17 cellular contexts compared by ENCODE assay signal in genomic region chr13:20429682-20430081, GRCh38.
DNase-seq lines count a peak whose midpoint lies in the region; FAIRE-seq and TF ChIP-seq lines count a peak whose summit lies in the region.
"Had no signal": no experiment of that assay in that cellular context is flagged by ENCODE, and none has a peak within 500 bp of the region (broad histone marks: within the 10 kb centered on the region; RNA-seq: fewer than 3 reads in every experiment).

No MANE protein-coding gene starts in this region.

- no peak overlapping the region for H4K12ac ChIP-seq in trophoblast cell (ENCODE audit: low read depth, low read length)

- no peak for TF ChIP-seq CTCF in keratinocyte (optimal IDR thresholded peaks at IDR 0.05 in 1 of 3, IDR thresholded peaks at IDR 0.05 in 1 of 3, conservative IDR thresholded peaks at IDR 0.05 in 1 of 3; ENCODE audit: extremely low read depth in 1 of 3, insufficient read depth in 2 of 3, low read length in 3 of 3)
- TF ChIP-seq CTCF in uterus (IDR thresholded peaks at IDR 0.05) = no peak

- H3K23ac ChIP-seq in trophoblast cell (ENCODE audit: low read length) = no peak overlapping the region

- H3K9me3 ChIP-seq in BLaER1 treated with 17β-estradiol and CSF1 and Interleukin-3, amounts not matched to agents 10 nM and 100 nM (replicated peaks in 1 of 11) = peaks cover 0 to 9% (median 6%) of the 10 kb centered on the region in 11 experiments; a peak in 12 of 22 replicates
- H3K9me3 ChIP-seq in keratinocyte (ENCODE audit: control insufficient read depth, low read depth, low read length) (no peaks in the 10 kb centered on the region), trophoblast cell (ENCODE audit: insufficient read depth, low read depth, low read length) (peaks cover 4% of the 10 kb centered on the region), uterus (no peaks in the 10 kb centered on the region)
- H3K9me3 ChIP-seq: BE2C, Caco-2 had no signal

- H3K4me1 ChIP-seq in BLaER1 treated with 17β-estradiol and CSF1 and Interleukin-3, amounts not matched to agents 10 nM and 100 nM = peaks cover 57 to 73% (median 65%) of the 10 kb centered on the region in 10 experiments
- H3K4me1 ChIP-seq in keratinocyte (ENCODE audit: control insufficient read depth, extremely low read depth, insufficient read depth, low read length) = peaks cover 62% of the 10 kb centered on the region
- peaks cover 19 to 25% of the 10 kb centered on the region in 2 experiments for H3K4me1 ChIP-seq in trophoblast cell (ENCODE audit: control insufficient read depth in 1 of 2, insufficient read depth in 2 of 2, low read length in 2 of 2)
- H3K4me1 ChIP-seq in uterus = no peaks in the 10 kb centered on the region
- H3K4me1 ChIP-seq: Caco-2 had no signal

- no peak overlapping the region for H3K14ac ChIP-seq in trophoblast cell (ENCODE audit: low read length)

- H3K4me3 ChIP-seq in BLaER1 treated with 17β-estradiol and CSF1 and Interleukin-3, amounts not matched to agents 10 nM and 100 nM = no peak overlapping the region
- no peak overlapping the region for H3K4me3 ChIP-seq in keratinocyte (ENCODE audit: control insufficient read depth in 2 of 3, extremely low read depth in 1 of 3, insufficient read depth in 2 of 3, low read depth in 1 of 3, low read length in 3 of 3)
- no peak overlapping the region for H3K4me3 ChIP-seq in trophoblast cell (ENCODE audit: low read depth, low read length)
- no peak overlapping the region for H3K4me3 ChIP-seq in uterus

- H3K79me1 ChIP-seq in trophoblast cell (ENCODE audit: low read length) = peaks cover 5% of the 10 kb centered on the region

- H4K8ac ChIP-seq in trophoblast cell (ENCODE audit: low read depth, low read length) = no peak overlapping the region

- intact Hi-C loops in uterus (cut with DNase I; ENCODE audit: low total_unique reads) = no loop called here

- H3K4ac ChIP-seq in trophoblast cell (ENCODE audit: low read depth, low read length) = no peak overlapping the region

- peak overlapping the region; percentile 54 for H2AK5ac ChIP-seq in trophoblast cell (ENCODE audit: low read length)

- no peak overlapping the region for H2AFZ ChIP-seq in keratinocyte (ENCODE audit: control insufficient read depth, low read length)
- no peak overlapping the region for H2AFZ ChIP-seq in trophoblast cell (ENCODE audit: insufficient read depth, low read length, poor library complexity)

- no peaks in the 10 kb centered on the region for H3K27me3 ChIP-seq in BLaER1 treated with 17β-estradiol and CSF1 and Interleukin-3, amounts not matched to agents 10 nM and 100 nM
- H3K27me3 ChIP-seq in keratinocyte (ENCODE audit: control insufficient read depth, extremely low read depth, insufficient read depth, low read length) = no peaks in the 10 kb centered on the region
- H3K27me3 ChIP-seq in trophoblast cell (ENCODE audit: insufficient read depth, low read length) = no peaks in the 10 kb centered on the region
- no peaks in the 10 kb centered on the region for H3K27me3 ChIP-seq in uterus
- H3K27me3 ChIP-seq: BE2C had no signal

- no peak overlapping the region for H3K18ac ChIP-seq in trophoblast cell (ENCODE audit: low read length)

- H3K27ac ChIP-seq in BLaER1 treated with 17β-estradiol and CSF1 and Interleukin-3, amounts not matched to agents 10 nM and 100 nM = peak overlapping the region in 8 of 11 experiments; percentile 19 to 73 (median 59); a peak in 12 of 22 replicates
- peak overlapping the region; percentile 87 for H3K27ac ChIP-seq in epithelial cell of prostate
- peak overlapping the region; percentile 1 for H3K27ac ChIP-seq in keratinocyte (ENCODE audit: control insufficient read depth, insufficient read depth, low read length)
- H3K27ac ChIP-seq in trophoblast cell (ENCODE audit: low read depth, low read length) = no peak overlapping the region
- no peak overlapping the region for H3K27ac ChIP-seq in uterus

- FAIRE-seq in keratinocyte (lab: Jason Lieb, UNC) = no peak
- FAIRE-seq: A204.1, GM12892, GM19239 had no signal

- H2BK12ac ChIP-seq in trophoblast cell (ENCODE audit: low read length) = peak overlapping the region; percentile 34

- dilution Hi-C loops in keratinocyte (cut with MboI; ENCODE audit: extremely low pct_ligation_motif_present, low sequenced_read_pairs) = no loop called here

- H3K9me1 ChIP-seq in keratinocyte (ENCODE audit: control insufficient read depth, extremely low read depth, insufficient read depth, low read length) = no peaks in the 10 kb centered on the region

- H3K36me3 ChIP-seq in BLaER1 treated with 17β-estradiol and CSF1 and Interleukin-3, amounts not matched to agents 10 nM and 100 nM = peaks cover 0 to 10% (median 0%) of the 10 kb centered on the region in 11 experiments; a peak in 3 of 22 replicates
- no peaks in the 10 kb centered on the region for H3K36me3 ChIP-seq in keratinocyte (ENCODE audit: control insufficient read depth in 2 of 2, extremely low read depth in 1 of 2, insufficient read depth in 2 of 2, low read length in 2 of 2)
- H3K36me3 ChIP-seq in trophoblast cell (ENCODE audit: control insufficient read depth in 1 of 2, insufficient read depth in 2 of 2, low read length in 2 of 2) = no peaks in the 10 kb centered on the region
- H3K36me3 ChIP-seq in uterus = no peaks in the 10 kb centered on the region
- H3K36me3 ChIP-seq: BE2C had no signal

- no peak overlapping the region for H4K91ac ChIP-seq in trophoblast cell (ENCODE audit: low read depth, low read length)

- no peak for DNase-seq in epithelial cell of prostate (ENCODE audit: low read depth, low spot score)
- no peak for DNase-seq in keratinocyte (ENCODE audit: low read depth, low spot score)
- no peak for DNase-seq in trophoblast cell
- no peak for DNase-seq in kidney glomerular epithelial cell (lab: John Stamatoyannopoulos, UW)
- DNase-seq in nucleus accumbens (lab: John Stamatoyannopoulos, UW) = no peak
- DNase-seq in uterus = no peak
- DNase-seq: BE2C; Caco-2; CD8-positive, alpha-beta memory T cell; DND-41; GDM1; GOT3; H9 had no signal

- no CpG with 5 or more reads among the region's 9 CpGs for WGBS in trophoblast cell (ENCODE audit: extremely low coverage, insufficient coverage, insufficient read length)

- no peak for TF ChIP-seq POLR2A in uterus (IDR thresholded peaks at IDR 0.05)

- H3K9ac ChIP-seq in BLaER1 treated with 17β-estradiol and CSF1 and Interleukin-3, amounts not matched to agents 10 nM and 100 nM = no peak overlapping the region; a peak in 1 of 22 replicates
- H3K9ac ChIP-seq in keratinocyte (ENCODE audit: control insufficient read depth, extremely low read depth, insufficient read depth, low read length) (no peak overlapping the region), trophoblast cell (ENCODE audit: low read length) (no peak overlapping the region)

- H3K4me2 ChIP-seq in BLaER1 treated with 17β-estradiol and CSF1 and Interleukin-3, amounts not matched to agents 10 nM and 100 nM = peak overlapping the region; percentile 63 to 77 (median 72)
- H3K4me2 ChIP-seq in keratinocyte (ENCODE audit: control insufficient read depth, extremely low read depth, insufficient read depth, low read depth, low read length) = no peak overlapping the region
- no peak overlapping the region for H3K4me2 ChIP-seq in trophoblast cell (ENCODE audit: low read length)

- H3K79me2 ChIP-seq in keratinocyte (ENCODE audit: control insufficient read depth, insufficient read depth, low read length) (no peaks in the 10 kb centered on the region), trophoblast cell (ENCODE audit: control insufficient read depth, insufficient read depth, low read length, poor library complexity) (no peaks in the 10 kb centered on the region)

- H4K20me1 ChIP-seq in BLaER1 treated with 17β-estradiol and CSF1 and Interleukin-3, amounts not matched to agents 10 nM and 100 nM = no peaks in the 10 kb centered on the region; a peak in 3 of 22 replicates
- H4K20me1 ChIP-seq in keratinocyte (ENCODE audit: control insufficient read depth, extremely low read depth, insufficient read depth, low read length) = no peaks in the 10 kb centered on the region

- no peak overlapping the region for H2BK5ac ChIP-seq in trophoblast cell (ENCODE audit: low read depth, low read length, poor library complexity)

- H2BK120ac ChIP-seq in trophoblast cell (ENCODE audit: insufficient read depth, low read length, poor library complexity) = no peak overlapping the region

Comparison
In these comparisons a context has a peak if more than half of its experiments do, and no peak if none do; other contexts are left out.
1. H3K27ac ChIP-seq: peak in BLaER1 treated with 17β-estradiol and CSF1 and Interleukin-3, amounts not matched to agents 10 nM and 100 nM (8 of 11), epithelial cell of prostate (single experiment) and keratinocyte (single experiment); none in trophoblast cell (single experiment) and uterus (0 of 2).
2. H3K4me2 ChIP-seq: peak in BLaER1 treated with 17β-estradiol and CSF1 and Interleukin-3, amounts not matched to agents 10 nM and 100 nM (11 of 11); none in keratinocyte (single experiment) and trophoblast cell (single experiment).